ENCODE assay signal across 1 cellular context in the genomic region with DNA sequence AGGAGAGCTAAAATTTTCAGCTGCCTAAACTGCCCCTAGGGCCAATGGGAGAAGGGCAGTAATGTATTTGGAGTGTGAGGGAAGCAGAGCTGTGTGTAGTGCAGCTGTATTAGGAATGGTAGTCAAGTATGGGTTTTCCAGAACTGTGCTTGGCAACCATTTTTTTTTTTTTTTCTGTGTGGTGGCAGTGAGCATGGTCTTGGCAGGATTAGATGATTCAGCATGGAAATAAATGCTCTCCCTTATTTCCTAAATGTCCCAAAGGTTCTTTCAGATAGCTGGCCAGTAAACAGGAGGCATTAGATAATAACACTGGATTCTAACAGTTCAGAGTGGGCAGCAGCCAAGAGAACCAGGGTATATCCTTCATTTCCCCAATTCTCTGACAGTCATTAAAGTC.
TF ChIP-seq lines count a peak whose summit lies in the region.

No MANE protein-coding gene starts in this region.

TF ChIP-seq in HepG2, 621 proteins besides CTCF, POLR2A, EP300 and RAD21 (continued from another document):
- TF ChIP-seq, protein P1, sequence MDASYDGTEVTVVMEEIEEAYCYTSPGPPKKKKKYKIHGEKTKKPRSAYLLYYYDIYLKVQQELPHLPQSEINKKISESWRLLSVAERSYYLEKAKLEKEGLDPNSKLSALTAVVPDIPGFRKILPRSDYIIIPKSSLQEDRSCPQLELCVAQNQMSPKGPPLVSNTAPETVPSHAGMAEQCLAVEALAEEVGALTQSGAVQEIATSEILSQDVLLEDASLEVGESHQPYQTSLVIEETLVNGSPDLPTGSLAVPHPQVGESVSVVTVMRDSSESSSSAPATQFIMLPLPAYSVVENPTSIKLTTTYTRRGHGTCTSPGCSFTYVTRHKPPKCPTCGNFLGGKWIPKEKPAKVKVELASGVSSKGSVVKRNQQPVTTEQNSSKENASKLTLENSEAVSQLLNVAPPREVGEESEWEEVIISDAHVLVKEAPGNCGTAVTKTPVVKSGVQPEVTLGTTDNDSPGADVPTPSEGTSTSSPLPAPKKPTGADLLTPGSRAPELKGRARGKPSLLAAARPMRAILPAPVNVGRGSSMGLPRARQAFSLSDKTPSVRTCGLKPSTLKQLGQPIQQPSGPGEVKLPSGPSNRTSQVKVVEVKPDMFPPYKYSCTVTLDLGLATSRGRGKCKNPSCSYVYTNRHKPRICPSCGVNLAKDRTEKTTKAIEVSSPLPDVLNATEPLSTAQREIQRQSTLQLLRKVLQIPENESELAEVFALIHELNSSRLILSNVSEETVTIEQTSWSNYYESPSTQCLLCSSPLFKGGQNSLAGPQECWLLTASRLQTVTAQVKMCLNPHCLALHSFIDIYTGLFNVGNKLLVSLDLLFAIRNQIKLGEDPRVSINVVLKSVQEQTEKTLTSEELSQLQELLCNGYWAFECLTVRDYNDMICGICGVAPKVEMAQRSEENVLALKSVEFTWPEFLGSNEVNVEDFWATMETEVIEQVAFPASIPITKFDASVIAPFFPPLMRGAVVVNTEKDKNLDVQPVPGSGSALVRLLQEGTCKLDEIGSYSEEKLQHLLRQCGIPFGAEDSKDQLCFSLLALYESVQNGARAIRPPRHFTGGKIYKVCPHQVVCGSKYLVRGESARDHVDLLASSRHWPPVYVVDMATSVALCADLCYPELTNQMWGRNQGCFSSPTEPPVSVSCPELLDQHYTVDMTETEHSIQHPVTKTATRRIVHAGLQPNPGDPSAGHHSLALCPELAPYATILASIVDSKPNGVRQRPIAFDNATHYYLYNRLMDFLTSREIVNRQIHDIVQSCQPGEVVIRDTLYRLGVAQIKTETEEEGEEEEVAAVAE (CRISPR knock-in tag; IDR thresholded peaks at IDR 0.05; ENCODE audit: borderline replicate concordance) = no peak
- TF ChIP-seq CSRNP2 (CRISPR knock-in tag; conservative IDR thresholded peaks at IDR 0.05; ENCODE audit: low read depth) (no peak), MAFK (conservative IDR thresholded peaks at IDR 0.05 in 1 of 2, IDR thresholded peaks at IDR 0.05 in 1 of 2; ENCODE audit: low read length in 2 of 2) (no peak), NFRKB (IDR thresholded peaks at IDR 0.05) (no peak), BHLHE40 (IDR thresholded peaks at IDR 0.05; ENCODE audit: low read length) (no peak), ZNF891 (CRISPR knock-in tag; IDR thresholded peaks at IDR 0.05) (no peak), EZH2 (conservative IDR thresholded peaks at IDR 0.05; ENCODE audit: low read depth, low read length) (no peak), HHEX (CRISPR knock-in tag; IDR thresholded peaks at IDR 0.05) (no peak)
